ENCODE assay signal across 1 cellular context in genomic region chr6:88013554-88013953, GRCh38.
TF ChIP-seq lines count a peak whose summit lies in the region.

No MANE protein-coding gene starts in this region.

TF ChIP-seq in HCT116, 20 proteins besides CTCF, POLR2A, EP300 and RAD21 (continued from another document):
- TF ChIP-seq REST (IDR thresholded peaks at IDR 0.05; ENCODE audit: low read depth) (no peak), ATF3 (IDR thresholded peaks at IDR 0.05) (no peak), ZFX (IDR thresholded peaks at IDR 0.05) (no peak), ZBTB33 (IDR thresholded peaks at IDR 0.05; ENCODE audit: extremely low read depth, insufficient replicate concordance, low read length) (no peak), CEBPB (IDR thresholded peaks at IDR 0.05; ENCODE audit: low read depth) (no peak), YY1 (IDR thresholded peaks at IDR 0.05; ENCODE audit: extremely low read depth, insufficient replicate concordance, low read depth, low read length) (no peak), EZH2phosphoT487 (IDR thresholded peaks at IDR 0.05; ENCODE audit: borderline replicate concordance) (no peak), EGR1 (IDR thresholded peaks at IDR 0.05; ENCODE audit: low read depth) (no peak), SRF (IDR thresholded peaks at IDR 0.05; ENCODE audit: low read depth) (no peak)
